8 cellular contexts compared by ENCODE assay signal in genomic region chr15:64894395-64895056, GRCh38. TPM values are rescaled to one million over a fixed set of nuclear protein-coding genes. Genes with fewer than 3 reads are reported as not detected.
DNase-seq lines count a peak whose midpoint lies in the region; ATAC-seq, FAIRE-seq and TF ChIP-seq lines count a peak whose summit lies in the region.

No MANE protein-coding gene starts in this region.

- peak; percentile 14 to 52 for TF ChIP-seq POLR2A in Peyer's patch (IDR thresholded peaks at IDR 0.05)

- H3K27ac ChIP-seq in Peyer's patch, result peak overlapping the region; percentile 88 to 95 (median 94)

- H3K4me3 Mint-ChIP-seq in activated naive CD8-positive, alpha-beta T cell treated with anti-CD3 and anti-CD28 coated beads for 36 hours, result peak overlapping the region; percentile 93

- no peak for FAIRE-seq in RCC 7860 (lab: Jason Lieb, UNC)

- ATAC-seq in GM21717 (IDR thresholded peaks at IDR 0.05; ENCODE audit: unreplicated experiment), result peak; percentile 31
- peak; percentile 50 for ATAC-seq in left colon

- peak in 1 of 6 experiments; percentile 24 for TF ChIP-seq CTCF in Peyer's patch (IDR thresholded peaks at IDR 0.05)

- intact Hi-C loops in left colon (cut with DNase I, micrococcal nuclease), result loop anchor here in 1 of 2 donors (5.0 kb wide), 1 partner anchor 162 kb away; no protein-coding TSS in a partner anchor

- no peaks in the 10 kb centered on the region for H3K27me3 ChIP-seq in Peyer's patch

- peak overlapping the region; percentile 98 for H3K27ac Mint-ChIP-seq in activated naive CD8-positive, alpha-beta T cell treated with anti-CD3 and anti-CD28 coated beads for 36 hours

- no peaks in the 10 kb centered on the region for H3K27me3 Mint-ChIP-seq in activated naive CD8-positive, alpha-beta T cell treated with anti-CD3 and anti-CD28 coated beads for 36 hours

- no peaks in the 10 kb centered on the region for H3K9me3 ChIP-seq in Peyer's patch

- H3K9me3 Mint-ChIP-seq in activated naive CD8-positive, alpha-beta T cell treated with anti-CD3 and anti-CD28 coated beads for 36 hours, result no peaks in the 10 kb centered on the region

- H3K4me1 Mint-ChIP-seq in activated naive CD8-positive, alpha-beta T cell treated with anti-CD3 and anti-CD28 coated beads for 36 hours, result peaks cover 55% of the 10 kb centered on the region

- peaks cover 0 to 42% (median 31%) of the 10 kb centered on the region in 4 donors for H3K4me1 ChIP-seq in Peyer's patch

- peaks cover 1% of the 10 kb centered on the region for H3K36me3 Mint-ChIP-seq in activated naive CD8-positive, alpha-beta T cell treated with anti-CD3 and anti-CD28 coated beads for 36 hours

- peak; percentile 30 for DNase-seq in DMS79 treated with DMSO at 0.1 percent for 48 hours (lab: John Stamatoyannopoulos, UW)
- DNase-seq in Peyer's patch, result peak in 2 of 3 donors; percentile 90 to 93
- DNase-seq in activated naive CD8-positive, alpha-beta T cell treated with anti-CD3 and anti-CD28 coated beads for 36 hours, result peak; percentile 81
- peak; percentile 67 to 72 for DNase-seq in left colon
- peak; percentile 54 for DNase-seq in stimulated activated CD8-positive, alpha-beta memory T cell treated with anti-CD3 and anti-CD28 coated beads, Interleukin-15, amount 100 ng/mL, for 1 hour (ENCODE audit: low read depth)
- no peak for DNase-seq in GF-D8 (lab: John Stamatoyannopoulos, UW)
- no peak for DNase-seq in RCC 7860 (ENCODE audit: low spot score)

- H3K36me3 ChIP-seq in Peyer's patch, result no peaks in the 10 kb centered on the region

- peak overlapping the region; percentile 23 to 42 (median 35) for H3K4me3 ChIP-seq in Peyer's patch

RNA-seq across cellular contexts. Expression of gene ANKDD1A, which starts 17.2 kb away (rescaled TPM):
- total RNA-seq in Peyer's patch (10 to 100 TPM in 1 of 4 donors, 1 to 10 TPM in 3; 3.9 to 13.2 (median 5.3) TPM), left colon (1 to 10 TPM; 1.1 to 2.0 TPM)
- total RNA-seq in activated naive CD8-positive, alpha-beta T cell treated with anti-CD3 and anti-CD28 coated beads for 36 hours, result 1 to 10 TPM; 2.8 to 2.9 TPM

RNA-seq across cellular contexts. Expression of gene PLEKHO2, which starts 52.8 kb away (rescaled TPM):
- total RNA-seq in Peyer's patch (10 to 100 TPM in 1 of 4 donors, 1 to 10 TPM in 3; 4.7 to 18.2 (median 7.4) TPM), left colon (10 to 100 TPM in 1 of 2 donors, 1 to 10 TPM in 1; 4.6 to 10.7 TPM)
- 1 to 10 TPM; 6.8 to 7.8 TPM for total RNA-seq in activated naive CD8-positive, alpha-beta T cell treated with anti-CD3 and anti-CD28 coated beads for 36 hours

Comparison
In these comparisons a context has a peak if more than half of its experiments do, and no peak if none do; other contexts are left out.
1. DNase-seq: peak in DMS79 treated with DMSO at 0.1 percent for 48 hours (single experiment), Peyer's patch (2 of 3), activated naive CD8-positive, alpha-beta T cell treated with anti-CD3 and anti-CD28 coated beads for 36 hours (single experiment), left colon (2 of 2) and stimulated activated CD8-positive, alpha-beta memory T cell treated with anti-CD3 and anti-CD28 coated beads, Interleukin-15, amount 100 ng/mL, for 1 hour (single experiment); none in GF-D8 (single experiment) and RCC 7860 (single experiment).